In genomic region chr18:12745095-12745820, GRCh38 we compare ENCODE assay signal across 13 cellular contexts. TPM values are rescaled to one million over a fixed set of nuclear protein-coding genes. Genes with fewer than 3 reads are reported as not detected.
DNase-seq lines count a peak whose midpoint lies in the region; TF ChIP-seq lines count a peak whose summit lies in the region.
"Had no signal": no experiment of that assay in that cellular context is flagged by ENCODE, and none has a peak within 500 bp of the region (broad histone marks: within the 10 kb centered on the region; RNA-seq: fewer than 3 reads in every experiment).

No MANE protein-coding gene starts in this region.

- H3K79me2 ChIP-seq in OCI-LY1 (ENCODE audit: insufficient read depth, low read length): no peaks in the 10 kb centered on the region

- TF ChIP-seq CTCF in OCI-LY1 (IDR thresholded peaks at IDR 0.05; ENCODE audit: low read length): no peak
- TF ChIP-seq CTCF in fibroblast of mammary gland (conservative IDR thresholded peaks at IDR 0.05; ENCODE audit: control insufficient read depth, insufficient read depth, low read depth, low read length): no peak
- TF ChIP-seq CTCF in stomach (IDR thresholded peaks at IDR 0.05): no peak

- no peaks in the 10 kb centered on the region for H3F3A ChIP-seq in OCI-LY1 (ENCODE audit: insufficient read depth, low read length)

- TF ChIP-seq POLR2A in stomach (IDR thresholded peaks at IDR 0.05): no peak

- H3K4me3 ChIP-seq in OCI-LY1 (ENCODE audit: low read depth, low read length, poor library complexity, severe bottlenecking) (no peak overlapping the region), fibroblast of mammary gland (ENCODE audit: control insufficient read depth, low read depth, low read length) (no peak overlapping the region), stomach (no peak overlapping the region)
- H3K4me3 ChIP-seq: GM12878 had no signal

- H2AFZ ChIP-seq in OCI-LY1 (ENCODE audit: low read length): no peak overlapping the region

- H3K4me1 ChIP-seq in OCI-LY1 (ENCODE audit: insufficient read depth, low read length, severe bottlenecking) (peaks cover 24% of the 10 kb centered on the region), stomach (no peaks in the 10 kb centered on the region)

- no peaks in the 10 kb centered on the region for H4K20me1 ChIP-seq in OCI-LY1 (ENCODE audit: insufficient read depth, low read length)

- TF ChIP-seq EP300 in stomach (IDR thresholded peaks at IDR 0.05): no peak

- H3K9me3 ChIP-seq in OCI-LY1 (ENCODE audit: low read length) (no peaks in the 10 kb centered on the region), stomach (no peaks in the 10 kb centered on the region)

- DNase-seq in AG08395 (ENCODE audit: low spot score) (peak; percentile 44), EH (ENCODE audit: low read depth) (peak; percentile 32), fibroblast of mammary gland (ENCODE audit: low read depth) (peak; percentile 11), stomach (no peak), NCI-H82 (lab: John Stamatoyannopoulos, UW) (no peak)
- DNase-seq in stimulated activated CD4-positive, alpha-beta T cell treated with anti-CD3 and anti-CD28 coated beads, Interleukin-4, amount 100 ng/mL, for 24 hours: no peak
- DNase-seq: DMS153, Kasumi-1, NCI-H2029, NCI-H524, Right ventricle myocardium superior had no signal

- H3K27ac ChIP-seq in OCI-LY1 (ENCODE audit: low read depth, low read length, poor library complexity, severe bottlenecking) (peak overlapping the region; percentile 13), stomach (no peak overlapping the region)

- H3K9ac ChIP-seq in OCI-LY1 (ENCODE audit: low read length): no peak overlapping the region

- 81 to 85% (median 82%) methylated on average over 7 of the region's 7 CpGs for WGBS in stomach, 5 donors

- H3K4me2 ChIP-seq in OCI-LY1 (ENCODE audit: low read length): peak overlapping the region; percentile 1; the same call in 1 of the 2 replicates

- H3K27me3 ChIP-seq in OCI-LY1 (ENCODE audit: insufficient read depth, low read length) (0 out of 2 replicates have a peak, but pooled peaks cover 8% of the 10 kb centered on the region), stomach (no peaks in the 10 kb centered on the region)

- no peaks in the 10 kb centered on the region for H3K9me2 ChIP-seq in OCI-LY1 (ENCODE audit: low read depth, low read length)

- no peaks in the 10 kb centered on the region for H3K36me3 ChIP-seq in OCI-LY1 (ENCODE audit: insufficient read depth, low read length)
- H3K36me3 ChIP-seq in stomach: no peaks in the 10 kb centered on the region

- intact Hi-C loops in stomach (cut with DNase I; ENCODE audit: low total_unique reads): loop anchor here (10.0 kb wide), 1 partner anchor 150 kb away; no protein-coding TSS in a partner anchor

RNA-seq across cellular contexts. Expression of gene PSMG2, which starts 42.4 kb away (rescaled TPM):
- total RNA-seq in stomach: 10 to 100 TPM; 11.6 to 78.8 (median 20.1) TPM
- polyA plus RNA-seq in stomach: 100 to 1,000 TPM in 2 of 3 donors, 10 to 100 TPM in 1; 82.6 to 106 (median 104) TPM

RNA-seq across cellular contexts. Expression of gene CEP76, which starts 42.7 kb away (rescaled TPM):
- 10 to 100 TPM in 4 of 5 donors, 1 to 10 TPM in 1; 4.6 to 57.2 (median 27.2) TPM for total RNA-seq in stomach
- 1 to 10 TPM; 2.4 to 4.1 (median 2.7) TPM for polyA plus RNA-seq in stomach

Comparison
In these comparisons a context has a peak if more than half of its experiments do, and no peak if none do; other contexts are left out.
1. DNase-seq: peak in AG08395 (single experiment), EH (single experiment) and fibroblast of mammary gland (single experiment); none in stimulated activated CD4-positive, alpha-beta T cell treated with anti-CD3 and anti-CD28 coated beads, Interleukin-4, amount 100 ng/mL, for 24 hours (single experiment), stomach (single experiment) and NCI-H82 (single experiment).